Comparison of ENCODE assay signal across 8 cellular contexts in the genomic region with DNA sequence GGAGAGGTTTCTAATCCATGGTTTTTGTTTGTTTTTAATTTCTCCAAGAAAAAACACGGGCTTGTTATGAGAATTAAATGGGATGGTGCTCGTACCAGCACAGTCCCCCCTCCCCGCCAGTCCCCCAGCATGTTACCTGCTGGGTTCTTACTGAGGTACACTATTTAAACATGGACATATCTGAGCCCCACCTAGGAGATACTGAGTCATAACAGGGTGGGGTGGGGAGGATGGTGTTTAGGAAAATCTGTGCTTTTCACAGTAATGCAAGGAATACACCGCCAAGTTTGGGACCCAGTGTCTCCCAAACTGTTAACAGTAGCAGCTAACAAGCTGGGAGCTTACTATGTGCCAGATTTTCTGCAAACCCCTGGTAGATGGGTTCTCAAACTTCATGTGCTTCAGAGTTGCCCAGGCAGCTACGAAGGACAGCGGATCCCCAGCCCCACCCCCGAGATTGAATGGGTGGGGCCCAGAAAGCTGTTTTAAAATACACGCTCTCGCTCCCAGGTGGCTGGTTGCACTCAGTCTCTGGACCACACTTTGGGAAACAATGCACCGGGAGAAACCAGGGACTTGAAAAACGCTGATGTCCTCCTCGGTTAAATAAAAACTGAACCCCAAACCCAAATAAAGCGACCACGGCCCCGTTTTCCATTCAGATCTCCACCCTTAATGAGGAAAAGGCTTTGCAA. TPM values are rescaled to one million over a fixed set of nuclear protein-coding genes. Genes with fewer than 3 reads are reported as not detected.
DNase-seq lines count a peak whose midpoint lies in the region; ATAC-seq lines count a peak whose summit lies in the region.

No MANE protein-coding gene starts in this region.

- H3K36me3 ChIP-seq in ectodermal cell (ENCODE audit: control insufficient read depth, insufficient read depth, low read length) (no peaks in the 10 kb centered on the region), mesodermal cell (ENCODE audit: control insufficient read depth, insufficient read depth, low read length) (peaks cover 15% of the 10 kb centered on the region)

- ATAC-seq in GM21786 (IDR thresholded peaks at IDR 0.05; ENCODE audit: unreplicated experiment), result peak; percentile 36
- ATAC-seq in GM18870 (IDR thresholded peaks at IDR 0.05; ENCODE audit: unreplicated experiment), result no peak

- H3K27ac ChIP-seq in ectodermal cell (ENCODE audit: insufficient read depth, low read depth, low read length, poor library complexity, severe bottlenecking) (no peak overlapping the region), mesodermal cell (ENCODE audit: low read depth, low read length, severe bottlenecking) (peak overlapping the region; percentile 59)

- peaks cover 10% of the 10 kb centered on the region for H3K36me3 Mint-ChIP-seq in activated CD4-positive, alpha-beta T cell treated with anti-CD3 and anti-CD28 coated beads, Interleukin-2, amount 10 ng/mL, durations not matched to agents 24 days and 14 days (ENCODE audit: low read depth)
- H3K36me3 Mint-ChIP-seq in stimulated activated naive CD8-positive, alpha-beta T cell treated with anti-CD3 and anti-CD28 coated beads, Interleukin-15, Interleukin-2, amounts not matched to agents 100 ng/mL and 50 ng/mL, for 24 hours (ENCODE audit: low read depth), result peaks cover 9% of the 10 kb centered on the region

- H3K27me3 ChIP-seq in ectodermal cell (ENCODE audit: control insufficient read depth, insufficient read depth, low read length, poor library complexity, severe bottlenecking), result no peaks in the 10 kb centered on the region

- H3K4me3 ChIP-seq in ectodermal cell (ENCODE audit: insufficient read depth, low read depth, low read length) (peak overlapping the region; percentile 82), mesodermal cell (ENCODE audit: extremely low read depth, insufficient read depth, low read length, poor library complexity, severe bottlenecking) (peak overlapping the region; percentile 91)

- H3K27ac Mint-ChIP-seq in activated CD4-positive, alpha-beta T cell treated with anti-CD3 and anti-CD28 coated beads, Interleukin-2, amount 10 ng/mL, durations not matched to agents 24 days and 14 days, result peak overlapping the region; percentile 89
- H3K27ac Mint-ChIP-seq in stimulated activated naive CD8-positive, alpha-beta T cell treated with anti-CD3 and anti-CD28 coated beads, Interleukin-15, Interleukin-2, amounts not matched to agents 100 ng/mL and 50 ng/mL, for 24 hours, result peak overlapping the region; percentile 88

- H3K9me3 Mint-ChIP-seq in activated CD4-positive, alpha-beta T cell treated with anti-CD3 and anti-CD28 coated beads, Interleukin-2, amount 10 ng/mL, durations not matched to agents 24 days and 14 days, result no peaks in the 10 kb centered on the region
- no peaks in the 10 kb centered on the region for H3K9me3 Mint-ChIP-seq in stimulated activated naive CD8-positive, alpha-beta T cell treated with anti-CD3 and anti-CD28 coated beads, Interleukin-15, Interleukin-2, amounts not matched to agents 100 ng/mL and 50 ng/mL, for 24 hours

- intact Hi-C loops in activated CD4-positive, alpha-beta T cell treated with anti-CD3 and anti-CD28 coated beads, Interleukin-2, amount 10 ng/mL, durations not matched to agents 24 days and 14 days (cut with micrococcal nuclease), result loop anchor here (1.0 to 5.0 kb wide), 2 partner anchors 11 to 1742 kb away; no protein-coding TSS in a partner anchor

- no peaks in the 10 kb centered on the region for H3K4me1 ChIP-seq in ectodermal cell (ENCODE audit: control insufficient read depth, insufficient read depth, low read length)
- peaks cover 3% of the 10 kb centered on the region for H3K4me1 ChIP-seq in mesodermal cell (ENCODE audit: control insufficient read depth, insufficient read depth, low read length, poor library complexity, severe bottlenecking)

- 12 to 14% methylated on average over 15 of the region's 15 CpGs for WGBS in ectodermal cell, 2 experiments
- 8 to 15% methylated on average over 7 to 14 of the region's 15 CpGs for WGBS in mesodermal cell (ENCODE audit: insufficient coverage in 2 of 2), 2 experiments

- H3K4me1 Mint-ChIP-seq in activated CD4-positive, alpha-beta T cell treated with anti-CD3 and anti-CD28 coated beads, Interleukin-2, amount 10 ng/mL, durations not matched to agents 24 days and 14 days, result peaks cover 9% of the 10 kb centered on the region
- H3K4me1 Mint-ChIP-seq in stimulated activated naive CD8-positive, alpha-beta T cell treated with anti-CD3 and anti-CD28 coated beads, Interleukin-15, Interleukin-2, amounts not matched to agents 100 ng/mL and 50 ng/mL, for 24 hours (ENCODE audit: low read depth), result peaks cover 23% of the 10 kb centered on the region

- DNase-seq in GF-D8 (lab: John Stamatoyannopoulos, UW) (peak; percentile 3), M059J (ENCODE audit: low read depth) (peak; percentile 64)
- peak; percentile 82 for DNase-seq in activated CD4-positive, alpha-beta T cell treated with anti-CD3 and anti-CD28 coated beads, Interleukin-2, amount 10 ng/mL, durations not matched to agents 24 days and 14 days

- no peaks in the 10 kb centered on the region for H3K9me3 ChIP-seq in ectodermal cell (ENCODE audit: control insufficient read depth, low read length)
- no peaks in the 10 kb centered on the region for H3K9me3 ChIP-seq in mesodermal cell (ENCODE audit: control insufficient read depth, low read length)

- H3K4me3 Mint-ChIP-seq in activated CD4-positive, alpha-beta T cell treated with anti-CD3 and anti-CD28 coated beads, Interleukin-2, amount 10 ng/mL, durations not matched to agents 24 days and 14 days, result peak overlapping the region; percentile 95
- peak overlapping the region; percentile 87 for H3K4me3 Mint-ChIP-seq in stimulated activated naive CD8-positive, alpha-beta T cell treated with anti-CD3 and anti-CD28 coated beads, Interleukin-15, Interleukin-2, amounts not matched to agents 100 ng/mL and 50 ng/mL, for 24 hours

- H3K27me3 Mint-ChIP-seq in activated CD4-positive, alpha-beta T cell treated with anti-CD3 and anti-CD28 coated beads, Interleukin-2, amount 10 ng/mL, durations not matched to agents 24 days and 14 days, result no peaks in the 10 kb centered on the region
- H3K27me3 Mint-ChIP-seq in stimulated activated naive CD8-positive, alpha-beta T cell treated with anti-CD3 and anti-CD28 coated beads, Interleukin-15, Interleukin-2, amounts not matched to agents 100 ng/mL and 50 ng/mL, for 24 hours, result no peaks in the 10 kb centered on the region

RNA-seq across cellular contexts. Expression of a gene that starts 1.0 kb away (rescaled TPM):
- total RNA-seq in M059J (2014; rRNA removed; shearing (Covaris generic)), result 27.2 and 27.4 TPM in 2 replicates
- total RNA-seq in activated CD4-positive, alpha-beta T cell treated with anti-CD3 and anti-CD28 coated beads, Interleukin-2, amount 10 ng/mL, durations not matched to agents 24 days and 14 days, result 12.6 and 12.8 TPM in 2 replicates
- 33.4 TPM for polyA plus RNA-seq in ectodermal cell (2013, experiment 1 of 4)
- polyA plus RNA-seq in ectodermal cell (2013, experiment 2 of 4), result 29.8 TPM
- polyA plus RNA-seq in ectodermal cell (2013, experiment 3 of 4), result 26.7 TPM
- polyA plus RNA-seq in ectodermal cell (2013, experiment 4 of 4), result 27.2 TPM
- polyA plus RNA-seq in mesodermal cell (2013, experiment 1 of 2), result 26.2 TPM
- polyA plus RNA-seq in mesodermal cell (2013, experiment 2 of 2), result 23.4 TPM

Comparison
In these comparisons a context has a peak if more than half of its experiments do, and no peak if none do; other contexts are left out.
1. DNase-seq: peak in every context shown above with its lines; median percentile 82 in activated CD4-positive, alpha-beta T cell treated with anti-CD3 and anti-CD28 coated beads, Interleukin-2, amount 10 ng/mL, durations not matched to agents 24 days and 14 days; 64 in M059J; 3 in GF-D8.